ENCODE assay signal across 19 cellular contexts in the genomic region with DNA sequence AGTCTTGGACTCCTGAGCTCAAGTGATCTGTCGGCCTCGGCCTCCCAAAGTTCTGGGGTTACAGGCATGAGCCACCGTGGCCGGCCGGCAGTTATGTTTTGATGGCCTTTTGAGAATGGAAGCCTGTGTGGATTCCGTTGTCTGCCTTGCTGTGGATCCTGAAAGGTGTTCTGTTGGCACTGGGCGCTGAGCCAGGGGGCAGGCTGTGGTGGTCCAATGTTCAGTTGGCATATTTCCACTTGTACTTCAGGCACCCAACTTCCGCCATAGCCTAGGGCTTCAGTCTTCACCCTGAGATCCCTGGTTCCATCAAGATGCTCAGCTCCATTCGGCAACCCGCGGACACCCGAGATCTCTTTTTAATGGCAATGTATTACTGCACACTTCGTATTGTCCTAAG.
"Had no signal": no experiment of that assay in that cellular context is flagged by ENCODE, and none has a peak within 500 bp of the region (broad histone marks: within the 10 kb centered on the region; RNA-seq: fewer than 3 reads in every experiment).

No MANE protein-coding gene starts in this region.

- H3K9me3 ChIP-seq: SJSA1 had no signal

- H3K27me3 ChIP-seq: SJSA1 had no signal

- DNase-seq: KBM-7, MV-4-11, NCI-H1048, NCI-H1105, NCI-H1417, NCI-H1436 treated with DMSO at 0.1 percent for 48 hours, NCI-H1694, NCI-H187 treated with DMSO at 0.1 percent for 48 hours, NCI-H2029 treated with DMSO at 0.1 percent for 48 hours, NCI-H2171 treated with DMSO at 0.1 percent for 48 hours, NCI-H524, NCI-H526 treated with DMSO at 0.1 percent for 48 hours, NCI-H748 treated with DMSO at 0.1 percent for 48 hours, PC-3, Right ventricle myocardium superior, SIG-M5 had no signal

- H3K4me1 ChIP-seq: SJSA1 had no signal

- H3K27ac ChIP-seq: SJSA1, SK-N-MC had no signal

- H3K4me3 ChIP-seq: SJSA1, SK-N-MC had no signal

- ATAC-seq: Panc1 had no signal
